ENCODE assay signal across 7 cellular contexts in genomic region chr20:8361008-8361652, GRCh38.
DNase-seq lines count a peak whose midpoint lies in the region; ATAC-seq and TF ChIP-seq lines count a peak whose summit lies in the region.

No MANE protein-coding gene starts in this region.

- no peak overlapping the region for H3K4me2 ChIP-seq in DND-41 (ENCODE audit: insufficient read depth, low read length)

- intact Hi-C loops in esophagus squamous epithelium (cut with DNase I) = no loop called here

- H3K27me3 ChIP-seq in DND-41 (ENCODE audit: insufficient read depth, low read length, poor library complexity) = no peaks in the 10 kb centered on the region
- H3K27me3 ChIP-seq in kidney epithelial cell (ENCODE audit: control insufficient read depth, insufficient read depth, low read length) = no peaks in the 10 kb centered on the region
- H3K27me3 ChIP-seq in esophagus squamous epithelium = no peaks in the 10 kb centered on the region

- TF ChIP-seq CTCF in DND-41 (IDR thresholded peaks at IDR 0.05; ENCODE audit: borderline replicate concordance, extremely low read depth, low read length, poor library complexity, severe bottlenecking) (peak; percentile 24), kidney epithelial cell (IDR thresholded peaks at IDR 0.05; ENCODE audit: insufficient read depth, low read length, poor library complexity, severe bottlenecking) (no peak), esophagus squamous epithelium (IDR thresholded peaks at IDR 0.05) (no peak), GM13977 (IDR thresholded peaks at IDR 0.05; ENCODE audit: extremely low read depth, insufficient read depth, missing control alignments) (no peak)

- 40 to 55% methylated on average over 5 of the region's 5 CpGs for WGBS in esophagus squamous epithelium, 2 donors

- H3K4me1 ChIP-seq in DND-41 (ENCODE audit: insufficient read depth, low read length) = peaks cover 5% of the 10 kb centered on the region; the same call in 1 of the 2 replicates
- H3K4me1 ChIP-seq in esophagus squamous epithelium = peaks cover 0 to 11% (median 0%) of the 10 kb centered on the region in 3 donors

- H3K9me3 ChIP-seq in DND-41 (ENCODE audit: insufficient read depth, low read length, severe bottlenecking) (no peaks in the 10 kb centered on the region), esophagus squamous epithelium (no peaks in the 10 kb centered on the region)

- no peak for DNase-seq in DND-41
- peak; percentile 12 for DNase-seq in T1000 (lab: John Stamatoyannopoulos, UW)
- DNase-seq in kidney epithelial cell (ENCODE audit: low read depth) = peak; percentile 5
- DNase-seq in esophagus squamous epithelium (lab: John Stamatoyannopoulos, UW) = no peak
- no peak for DNase-seq in SKM-1 (lab: John Stamatoyannopoulos, UW; ENCODE audit: unreplicated experiment)
- DNase-seq in GM13977 (ENCODE audit: low spot score) = no peak

- ATAC-seq in DND-41 (ENCODE audit: insufficient read depth, low read depth) (no peak), GM19351 (IDR thresholded peaks at IDR 0.05; ENCODE audit: unreplicated experiment) (peak; percentile 58)

- H3K4me3 ChIP-seq in DND-41 (ENCODE audit: low read depth in 1 of 2, low read length in 2 of 2) (no peak overlapping the region), kidney epithelial cell (ENCODE audit: low read depth, low read length) (no peak overlapping the region), esophagus squamous epithelium (no peak overlapping the region)

- H3K36me3 ChIP-seq in DND-41 (ENCODE audit: insufficient read depth, low read length) (no peaks in the 10 kb centered on the region), kidney epithelial cell (ENCODE audit: control insufficient read depth, insufficient read depth, low read length) (no peaks in the 10 kb centered on the region), esophagus squamous epithelium (no peaks in the 10 kb centered on the region)

- H3K79me2 ChIP-seq in DND-41 (ENCODE audit: insufficient read depth, low read length) = peaks cover 45% of the 10 kb centered on the region

- no peak overlapping the region for H3K27ac ChIP-seq in DND-41 (ENCODE audit: low read length)
- no peak overlapping the region for H3K27ac ChIP-seq in esophagus squamous epithelium

- no peak for TF ChIP-seq POLR2A in esophagus squamous epithelium (IDR thresholded peaks at IDR 0.05)

- in situ Hi-C loops in GM13977 (cut with MboI; ENCODE audit: low pct_unique_long_range_greater_than_20kb, low sequenced_read_pairs, unreplicated experiment) = no loop called here

- no peak overlapping the region for H3K9ac ChIP-seq in DND-41 (ENCODE audit: low read depth, low read length)

- peaks cover 8% of the 10 kb centered on the region for H4K20me1 ChIP-seq in DND-41 (ENCODE audit: insufficient read depth, low read length)

- H2AFZ ChIP-seq in DND-41 (ENCODE audit: low read depth, low read length) = no peak overlapping the region

Comparison
In these comparisons a context has a peak if more than half of its experiments do, and no peak if none do; other contexts are left out.
1. DNase-seq: peak in T1000 (single experiment) and kidney epithelial cell (single experiment); none in DND-41 (single experiment), esophagus squamous epithelium (single experiment), SKM-1 (single experiment) and GM13977 (single experiment).